Comparison of ENCODE assay signal across 1 cellular context in genomic region chr12:19967486-19967885, GRCh38.
TF ChIP-seq lines count a peak whose summit lies in the region.

No MANE protein-coding gene starts in this region.

TF ChIP-seq in GM23338, 12 proteins besides CTCF, POLR2A, EP300 and RAD21 (continued from another document):
- no peak for TF ChIP-seq ZNF462 (CRISPR knock-in tag; IDR thresholded peaks at IDR 0.05)
